In genomic region chr7:149028346-149029109, GRCh38 we compare ENCODE assay signal across 1 cellular context.
A peak's percentile ranks its signal among the peaks of the same experiment; 100 is the strongest.
TF ChIP-seq lines count a peak whose summit lies in the region.

Gene PDIA4 (minus strand): TSS chr7:149028505. CDS start chr7:149028408, 97 bp downstream.

TF ChIP-seq in K562, 482 proteins besides CTCF, POLR2A, EP300 and RAD21 (continued from another document and continues in another):
- TF ChIP-seq MGA (IDR thresholded peaks at IDR 0.05) (peak; percentile 98), KAT7 (CRISPR knock-in tag; IDR thresholded peaks at IDR 0.05; ENCODE audit: borderline replicate concordance) (peak; percentile 100), DMBX1 (CRISPR knock-in tag; IDR thresholded peaks at IDR 0.05; ENCODE audit: borderline replicate concordance) (0 out of 2 replicates have a peak, but pooled peaks have one; percentile 47), E2F1 (CRISPR knock-in tag; IDR thresholded peaks at IDR 0.05) (peak; percentile 90), KLF16 (IDR thresholded peaks at IDR 0.05) (peak; percentile 29; the same call in 1 of the 2 replicates), RERE (CRISPR knock-in tag; IDR thresholded peaks at IDR 0.05; ENCODE audit: borderline replicate concordance) (peak; percentile 78; the same call in 1 of the 2 replicates), ZNF436 (CRISPR knock-in tag; IDR thresholded peaks at IDR 0.05) (no peak), LARP7 (IDR thresholded peaks at IDR 0.05) (no peak), HINFP (tag; conservative IDR thresholded peaks at IDR 0.05; ENCODE audit: low read depth) (no peak), ZNF280B (CRISPR knock-in tag; IDR thresholded peaks at IDR 0.05) (no peak), TSC22D4 (tag; IDR thresholded peaks at IDR 0.05) (no peak), KLF1 (tag; IDR thresholded peaks at IDR 0.05) (0 out of 2 replicates have a peak, but pooled peaks have one; percentile 42), ZC3H8 (IDR thresholded peaks at IDR 0.05) (no peak), POLR2H (tag; IDR thresholded peaks at IDR 0.05; ENCODE audit: low read depth) (peak; percentile 91), UBTF (IDR thresholded peaks at IDR 0.05; ENCODE audit: borderline replicate concordance in 1 of 2, low read depth in 2 of 2, low read length in 2 of 2) (peak; percentile 83 to 88; a peak in 3 of 4 replicates), NELFE (IDR thresholded peaks at IDR 0.05; ENCODE audit: insufficient read depth, insufficient read length) (no peak), PTRF (tag; IDR thresholded peaks at IDR 0.05) (no peak), U2AF1 (optimal IDR thresholded peaks at IDR 0.05; ENCODE audit: low read depth, low read length) (peak; percentile 91), ZNF696 (CRISPR knock-in tag; conservative IDR thresholded peaks at IDR 0.05) (no peak), BRD4 (IDR thresholded peaks at IDR 0.05) (peak; percentile 38), KDM2B (CRISPR knock-in tag; IDR thresholded peaks at IDR 0.05) (peak; percentile 76; the same call in 1 of the 2 replicates), MECOM (CRISPR knock-in tag; IDR thresholded peaks at IDR 0.05) (no peak), SMAD2 (IDR thresholded peaks at IDR 0.05; ENCODE audit: low read depth, low read length) (no peak), ZNF143 (CRISPR knock-in tag; IDR thresholded peaks at IDR 0.05) (peak; percentile 50; the same call in 1 of the 2 replicates), MTA3 (IDR thresholded peaks at IDR 0.05; ENCODE audit: borderline replicate concordance) (peak; percentile 93; the same call in 1 of the 2 replicates), NR3C1 (CRISPR knock-in tag; IDR thresholded peaks at IDR 0.05) (no peak), MED1 (CRISPR knock-in tag; IDR thresholded peaks at IDR 0.05; ENCODE audit: borderline replicate concordance) (no peak), ZNF445 (CRISPR knock-in tag; IDR thresholded peaks at IDR 0.05; ENCODE audit: low read depth) (no peak), DNMT1 (IDR thresholded peaks at IDR 0.05) (no peak), SMARCC2 (IDR thresholded peaks at IDR 0.05; ENCODE audit: low read depth) (no peak), TAF7 (tag; IDR thresholded peaks at IDR 0.05) (no peak), MTA1 (IDR thresholded peaks at IDR 0.05; ENCODE audit: borderline replicate concordance) (peak; percentile 80; the same call in 1 of the 2 replicates), ZFPM2 (CRISPR knock-in tag; IDR thresholded peaks at IDR 0.05) (no peak), RBFOX2 (IDR thresholded peaks at IDR 0.05; ENCODE audit: low read depth, low read length) (peak; percentile 100), MCM2 (IDR thresholded peaks at IDR 0.05; ENCODE audit: low read depth) (no peak), CHD1 (IDR thresholded peaks at IDR 0.05; ENCODE audit: low read length) (no peak), GABPA (tag; conservative IDR thresholded peaks at IDR 0.05; ENCODE audit: low read depth) (peak; percentile 95), CBFA2T2 (conservative IDR thresholded peaks at IDR 0.05) (no peak), HDAC3 (IDR thresholded peaks at IDR 0.05; ENCODE audit: borderline replicate concordance, partially characterized antibody) (no peak), MEIS2 (IDR thresholded peaks at IDR 0.05; ENCODE audit: partially characterized antibody) (peak; percentile 90)
